Comparison of ENCODE assay signal across 8 cellular contexts in genomic region chr22:17774206-17774927, GRCh38. TPM values are rescaled to one million over a fixed set of nuclear protein-coding genes. Genes with fewer than 3 reads are reported as not detected.
A peak's percentile ranks its signal among the peaks of the same experiment; 100 is the strongest.
DNase-seq lines count a peak whose midpoint lies in the region; ATAC-seq, FAIRE-seq and TF ChIP-seq lines count a peak whose summit lies in the region.

Gene BID (minus strand): TSS chr22:17774469. CDS start chr22:17750116, 24,353 bp downstream.

- peak within 1 kb of the TSS; percentile 81; the same call in 2 of the 3 replicates for H3K27ac ChIP-seq in K562 (ENCODE audit: extremely low read depth, low read depth, low read length)
- peak within 1 kb of the TSS in 3 of 4 donors; percentile 38 to 72 (median 53) for H3K27ac ChIP-seq in gastrocnemius medialis

- peak within 1 kb of the TSS; percentile 82 for H3K4me2 ChIP-seq in K562 (ENCODE audit: insufficient read depth, low read length)

- in situ Hi-C loops in K562 (cut with MboI), result no loop called here
- in situ Hi-C loops in gastrocnemius medialis (cut with MboI; ENCODE audit: low sequenced_read_pairs in 4 of 4), result no loop called here

- peak; percentile 26 for FAIRE-seq in K562 (lab: Jason Lieb, UNC)

- POLR2A ChIA-PET in K562 (lab: Yijun Ruan, JAX), result interaction anchor here (0.5 to 7.0 kb wide), 8 partner anchors 11 to 685 kb away, joined by 3 to 54 read pairs (median 5); no protein-coding TSS in a partner anchor

- no peak for TF ChIP-seq RAD21 in K562 (CRISPR knock-in tag; conservative IDR thresholded peaks at IDR 0.05 in 1 of 2, IDR thresholded peaks at IDR 0.05 in 1 of 2)

- peaks cover 19 to 72% of the 10 kb centered on the region in 2 experiments for H3K4me1 ChIP-seq in K562 (replicated peaks in 1 of 2; ENCODE audit: control insufficient read depth in 2 of 2, insufficient read depth in 2 of 2, low read length in 2 of 2)
- peaks cover 12 to 16% of the 10 kb centered on the region in 2 donors for H3K4me1 ChIP-seq in gastrocnemius medialis

- CTCF ChIA-PET in K562 (lab: Yijun Ruan, JAX; ENCODE audit: low intra/inter-chr PET ratio), result no interaction called here

- H3K4me3 ChIP-seq in K562, result peak within 1 kb of the TSS; percentile 76
- H3K4me3 ChIP-seq in iPS-11a (ENCODE audit: low read depth, low read length), result peak within 1 kb of the TSS; percentile 57
- peak within 1 kb of the TSS; percentile 64 to 86 (median 72) for H3K4me3 ChIP-seq in gastrocnemius medialis

- TF ChIP-seq POLR2A in K562 (conservative IDR thresholded peaks at IDR 0.05) (no peak), gastrocnemius medialis (IDR thresholded peaks at IDR 0.05) (peak; percentile 30 to 49)

- intact Hi-C loops in K562 (cut with micrococcal nuclease), result loop anchor here (10.0 kb wide), 1 partner anchor 290 kb away; no protein-coding TSS in a partner anchor
- intact Hi-C loops in gastrocnemius medialis (cut with DNase I; ENCODE audit: low total_unique reads), result no loop called here

- H3K9me1 ChIP-seq in K562 (ENCODE audit: control insufficient read depth, insufficient read depth, low read length), result no peaks in the 10 kb centered on the region

- H3K27me3 ChIP-seq in K562 (ENCODE audit: control insufficient read depth in 2 of 2, insufficient read depth in 2 of 2, low read length in 2 of 2) (no peaks in the 10 kb centered on the region), gastrocnemius medialis (no peaks in the 10 kb centered on the region)

- peaks cover 45% of the 10 kb centered on the region for H3K79me2 ChIP-seq in K562 (ENCODE audit: control insufficient read depth, insufficient read depth, low read length)

- TF ChIP-seq CTCF in GM10266 (IDR thresholded peaks at IDR 0.05; ENCODE audit: control insufficient read depth, insufficient read depth, low read depth, missing control alignments), result no peak
- no peak for TF ChIP-seq CTCF in K562 (IDR thresholded peaks at IDR 0.05 in 2 of 3, conservative IDR thresholded peaks at IDR 0.05 in 1 of 3; ENCODE audit: insufficient read depth in 2 of 3, low read depth in 1 of 3, low read length in 3 of 3)
- no peak for TF ChIP-seq CTCF in gastrocnemius medialis (IDR thresholded peaks at IDR 0.05 in 4 of 5, conservative IDR thresholded peaks at IDR 0.05 in 1 of 5)

- 2% methylated on average over 12 of the region's 64 CpGs for WGBS in K562 (ENCODE audit: insufficient coverage, low coverage, missing lambda C conversion rate)

- peak within 1 kb of the TSS; percentile 69 to 92 for H3K9ac ChIP-seq in K562 (ENCODE audit: insufficient read depth in 1 of 2, low read depth in 2 of 2, low read length in 2 of 2)

- BruUV-seq in K562 (replicated peaks; lab: Mats Ljungman, UMichigan), result no TSS peak

- TF ChIP-seq EP300 in K562 (IDR thresholded peaks at IDR 0.05; ENCODE audit: low read length), result no peak

- H3K9me3 ChIP-seq in K562 (replicated peaks; ENCODE audit: control insufficient read depth, insufficient read depth, low read depth, low read length), result no peaks in the 10 kb centered on the region
- no peaks in the 10 kb centered on the region for H3K9me3 ChIP-seq in gastrocnemius medialis

- peaks cover 15% of the 10 kb centered on the region; the same call in 2 of the 3 replicates for H3K36me3 ChIP-seq in K562 (ENCODE audit: control insufficient read depth, insufficient read depth, low read length)
- H3K36me3 ChIP-seq in gastrocnemius medialis, result no peaks in the 10 kb centered on the region

- peak within 1 kb of the TSS; percentile 89 for H2AFZ ChIP-seq in K562 (ENCODE audit: low read depth, low read length)

- peak; percentile 77 for DNase-seq in GM10266 (ENCODE audit: extremely low spot score)
- DNase-seq in RPMI7951 (ENCODE audit: low read depth), result peak; percentile 25
- peak; percentile 71 to 91 (median 85) for DNase-seq in K562 (ENCODE audit: extremely low read depth in 1 of 4, low spot score in 3 of 4)
- no peak for DNase-seq in gastrocnemius medialis

- H4K20me1 ChIP-seq in K562 (replicated peaks; ENCODE audit: control insufficient read depth, insufficient read depth, low read length), result peaks cover 38% of the 10 kb centered on the region

- peak; percentile 20 for ATAC-seq in HG02610 (IDR thresholded peaks at IDR 0.05; ENCODE audit: unreplicated experiment)
- ATAC-seq in K562, result peak; percentile 67
- peak; percentile 26 to 35 for ATAC-seq in gastrocnemius medialis
- no peak for ATAC-seq in HG03565 (IDR thresholded peaks at IDR 0.05; ENCODE audit: unreplicated experiment)
- ATAC-seq in HG03469 (IDR thresholded peaks at IDR 0.05; ENCODE audit: unreplicated experiment), result no peak

TF ChIP-seq in K562, 482 proteins besides CTCF, POLR2A, EP300 and RAD21 (continues in another document):
- TF ChIP-seq YY1 (IDR thresholded peaks at IDR 0.05; ENCODE audit: borderline replicate concordance in 1 of 3, control insufficient read depth in 1 of 3, extremely low read depth in 1 of 3, insufficient read depth in 3 of 3, insufficient read length in 1 of 3, insufficient replicate concordance in 2 of 3, low read depth in 1 of 3, low read length in 2 of 3) (peak in 1 of 3 experiments; percentile 72), RBM34 (IDR thresholded peaks at IDR 0.05; ENCODE audit: borderline replicate concordance, insufficient read depth, low read length) (no peak), ZNF146 (CRISPR knock-in tag; IDR thresholded peaks at IDR 0.05; ENCODE audit: unreplicated experiment) (no peak), THAP12 (CRISPR knock-in tag; IDR thresholded peaks at IDR 0.05) (0 out of 2 replicates have a peak, but pooled peaks have one; percentile 47), ZNF512 (tag; IDR thresholded peaks at IDR 0.05) (no peak), HNRNPH1 (optimal IDR thresholded peaks at IDR 0.05; ENCODE audit: low read depth, low read length) (no peak), HMGN3 (IDR thresholded peaks at IDR 0.05; ENCODE audit: borderline replicate concordance, extremely low read depth, insufficient read length, low read depth, low read length) (peak; percentile 26), MECOM (CRISPR knock-in tag; IDR thresholded peaks at IDR 0.05) (no peak), L3MBTL2 (IDR thresholded peaks at IDR 0.05) (peak; percentile 48; the same call in 1 of the 2 replicates), ZC3H8 (IDR thresholded peaks at IDR 0.05) (no peak)

RNA-seq across cellular contexts. Expression of gene BID, which starts in this region (rescaled TPM):
- total RNA-seq in RPMI7951 (2014; rRNA removed; shearing (Covaris generic)), result 30.4 and 36.7 TPM in 2 replicates
- 18.0 and 26.5 TPM in 2 replicates for total RNA-seq in K562 (2011; cell fraction: chromatin; rRNA removed; ENCODE audit: low replicate concordance)
- 39.3 and 42.0 TPM in 2 replicates for total RNA-seq in K562 (2011; cell fraction: nucleolus; rRNA removed)
- total RNA-seq in K562 (2011; cell fraction: nucleoplasm; rRNA removed), result 27.0 and 30.7 TPM in 2 replicates
- 165 and 212 TPM in 2 replicates for total RNA-seq in K562 (2014; rRNA removed)
- 25.5 and 26.3 TPM in 2 replicates for total RNA-seq in K562 (2014; rRNA removed; fragmentation: Illumina TruSeq; extraction: Trizol)
- total RNA-seq in K562 (2015; rRNA removed; fragmentation: Illumina TruSeq; extraction: Trizol), result 60.4 and 63.7 TPM in 2 replicates
- 94.7 and 99.6 TPM in 2 replicates for total RNA-seq in K562 (2021)
- polyA plus RNA-seq in K562 (2011; rRNA removed), result 119 and 164 TPM in 2 replicates
- polyA plus RNA-seq in K562 (2011; cell fraction: cytosol; rRNA removed), result 249 and 453 TPM in 2 replicates
- 84.6 and 89.3 TPM in 2 replicates for polyA plus RNA-seq in K562 (2011; cell fraction: nucleus; rRNA removed)
- polyA plus RNA-seq in K562 (2012), result 60.9 and 80.1 TPM in 2 replicates
- polyA plus RNA-seq in K562 (2014; fragmentation: Illumina TruSeq; extraction: Trizol), result 35.2 and 84.7 TPM in 2 replicates
- polyA plus RNA-seq in K562 (2014; fragmentation: Nextera tagmentation; extraction: Ambion mirVana), result 1 to 10 TPM; 5.2 to 8.9 TPM
- polyA plus RNA-seq in K562 (2014; rRNA removed), result 208 and 209 TPM in 2 replicates
- 21.5 and 30.2 TPM in 2 replicates for polyA minus RNA-seq in K562 (2011; rRNA and poly(A)+ RNA removed)
- polyA minus RNA-seq in K562 (2011; cell fraction: cytosol; rRNA and poly(A)+ RNA removed), result 46.1 and 91.5 TPM in 2 replicates
- polyA minus RNA-seq in K562 (2011; cell fraction: nucleus; rRNA and poly(A)+ RNA removed), result 7.7 and 13.4 TPM in 2 replicates
- 10 to 100 TPM in 2 of 4 donors, 1 to 10 TPM in 2; 5.1 to 23.7 (median 9.8) TPM for total RNA-seq in gastrocnemius medialis

Comparison
In these comparisons a context has a peak if more than half of its experiments do, and no peak if none do; other contexts are left out.
1. DNase-seq: peak in GM10266 (single experiment), RPMI7951 (single experiment) and K562 (4 of 4); none in gastrocnemius medialis (0 of 2).
2. ATAC-seq: peak in HG02610 (single experiment), K562 (single experiment) and gastrocnemius medialis (2 of 2); none in HG03565 (single experiment) and HG03469 (single experiment).
3. Peak in every context shown above with its lines, with median percentiles within 50 percentile points of each other: H3K4me3 ChIP-seq.